20 cellular contexts compared by ENCODE assay signal in the genomic region with DNA sequence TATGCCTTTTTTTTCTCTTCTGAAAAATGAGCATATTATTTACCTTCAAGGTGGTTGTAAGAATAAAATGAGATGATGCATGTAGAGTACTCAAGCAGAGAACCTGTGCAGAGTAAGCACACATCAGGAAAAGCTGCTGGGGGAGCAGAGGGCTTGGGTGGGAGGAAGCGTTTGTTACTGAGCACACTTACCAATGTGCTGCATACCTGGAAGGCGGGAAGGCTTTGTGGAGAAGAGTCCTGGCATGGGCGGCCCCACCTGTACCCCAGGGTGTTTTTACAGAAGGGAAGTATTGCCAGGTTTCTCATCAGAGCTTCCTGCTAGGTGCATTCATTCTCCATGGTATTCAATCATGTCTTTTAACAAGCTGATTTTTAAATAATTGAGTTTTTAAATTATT.
"Had no signal": no experiment of that assay in that cellular context is flagged by ENCODE, and none has a peak within 500 bp of the region (broad histone marks: within the 10 kb centered on the region; RNA-seq: fewer than 3 reads in every experiment).

No MANE protein-coding gene starts in this region.

- H3K27ac Mint-ChIP-seq: stimulated activated naive CD8-positive, alpha-beta T cell treated with anti-CD3 and anti-CD28 coated beads, Interleukin-15, Interleukin-2, amounts not matched to agents 100 ng/mL and 50 ng/mL, for 24 hours had no signal

- FAIRE-seq: islet of Langerhans, small intestine had no signal

- H3K4me3 Mint-ChIP-seq: natural killer cell; neural crest cell; stimulated activated naive CD8-positive, alpha-beta T cell treated with anti-CD3 and anti-CD28 coated beads, Interleukin-15, Interleukin-2, amounts not matched to agents 100 ng/mL and 50 ng/mL, for 24 hours had no signal

- H3K9me3 ChIP-seq: esophagus muscularis mucosa, gastrocnemius medialis, heart right ventricle, mucosa of descending colon, right atrium auricular region, tibial nerve had no signal

- H3K27ac ChIP-seq: dorsolateral prefrontal cortex, epithelial cell of prostate, esophagus muscularis mucosa, gastrocnemius medialis, heart right ventricle, right atrium auricular region, tibial nerve had no signal

- H3K9me3 Mint-ChIP-seq: natural killer cell; neural crest cell; stimulated activated naive CD8-positive, alpha-beta T cell treated with anti-CD3 and anti-CD28 coated beads, Interleukin-15, Interleukin-2, amounts not matched to agents 100 ng/mL and 50 ng/mL, for 24 hours had no signal

- H3K27me3 ChIP-seq: dorsolateral prefrontal cortex, esophagus muscularis mucosa, gastrocnemius medialis, heart right ventricle, right atrium auricular region, tibial nerve had no signal

- ATAC-seq: gastrocnemius medialis, heart right ventricle, mucosa of descending colon, natural killer cell had no signal

- H3K4me1 ChIP-seq: esophagus muscularis mucosa, gastrocnemius medialis, right atrium auricular region, tibial nerve had no signal

- H3K27me3 Mint-ChIP-seq: stimulated activated naive CD8-positive, alpha-beta T cell treated with anti-CD3 and anti-CD28 coated beads, Interleukin-15, Interleukin-2, amounts not matched to agents 100 ng/mL and 50 ng/mL, for 24 hours had no signal

- DNase-seq: cortex of kidney; dorsolateral prefrontal cortex; effector memory CD4-positive, alpha-beta T cell; gastrocnemius medialis; heart right ventricle; kidney glomerular epithelial cell; mammary epithelial cell; mucosa of descending colon; natural killer cell; posterior cingulate gyrus; small intestine; stimulated activated CD4-positive, alpha-beta T cell treated with anti-CD3 and anti-CD28 coated beads, Interleukin-12 subunit alpha, Interleukin-12 subunit beta, amount 100 ng/mL, for 4 hours; stimulated activated CD4-positive, alpha-beta T cell treated with anti-CD3 and anti-CD28 coated beads, Interleukin-2, amount 100 ng/mL, for 48 hours had no signal

- H3K4me1 Mint-ChIP-seq: neural crest cell had no signal

- H3K4me3 ChIP-seq: dorsolateral prefrontal cortex, esophagus muscularis mucosa, gastrocnemius medialis, heart right ventricle, mucosa of descending colon, right atrium auricular region, tibial nerve had no signal
